ENCODE assay signal across 7 cellular contexts in the genomic region with DNA sequence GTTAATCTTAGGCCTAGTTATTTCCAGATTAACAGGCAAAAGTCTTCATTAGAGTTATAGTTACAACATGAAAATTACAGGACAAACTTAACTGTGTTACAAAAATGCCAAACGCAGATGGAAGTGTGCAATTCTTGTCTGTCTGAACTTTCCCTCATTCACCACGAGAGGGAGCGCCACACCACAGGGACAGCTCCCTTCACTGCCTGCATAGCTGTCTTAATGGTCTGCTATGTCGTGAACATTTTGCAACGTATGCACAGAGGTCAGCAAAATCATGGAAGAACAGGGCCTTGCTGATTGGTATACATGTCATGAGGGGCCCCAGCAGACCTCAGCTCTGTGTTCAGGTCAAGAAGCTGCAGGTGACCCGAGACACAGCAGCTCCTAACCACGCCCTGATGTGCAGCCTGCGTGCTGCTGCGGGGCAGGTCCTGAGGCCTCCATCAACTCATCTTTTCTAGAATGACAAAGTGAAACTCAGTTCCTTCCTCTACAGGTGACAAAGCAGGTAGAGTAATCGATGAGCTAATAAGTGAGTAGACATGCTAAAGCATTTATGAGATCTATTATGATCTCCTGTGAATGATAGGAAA.
DNase-seq lines count a peak whose midpoint lies in the region; ATAC-seq and TF ChIP-seq lines count a peak whose summit lies in the region.

No MANE protein-coding gene starts in this region.

- TF ChIP-seq CTCF in GM13977 (IDR thresholded peaks at IDR 0.05; ENCODE audit: extremely low read depth, insufficient read depth, missing control alignments) (peak; percentile 94), WTC11 (IDR thresholded peaks at IDR 0.05) (peak; percentile 89), cardiac fibroblast (IDR thresholded peaks at IDR 0.05; ENCODE audit: low read depth, low read length) (peak; percentile 91), kidney epithelial cell (IDR thresholded peaks at IDR 0.05; ENCODE audit: insufficient read depth, low read length, poor library complexity, severe bottlenecking) (peak; percentile 92)

- H3K4me1 Mint-ChIP-seq in WTC11: no peaks in the 10 kb centered on the region

- H3K9me3 Mint-ChIP-seq in WTC11: peaks cover 30% of the 10 kb centered on the region

- H3K27me3 ChIP-seq in kidney epithelial cell (ENCODE audit: control insufficient read depth, insufficient read depth, low read length): no peaks in the 10 kb centered on the region

- H3K4me3 Mint-ChIP-seq in WTC11: no peak overlapping the region

- CTCF ChIA-PET in WTC11 (lab: Charles Lee): interaction anchor here (0.5 to 1.9 kb wide), 38 partner anchors 9 to 882 kb away, joined by 3 to 17 read pairs (median 4); partner anchors contain the start of genes ATP8B1 and NEDD4L

- POLR2A ChIA-PET in WTC11 (lab: Charles Lee): no interaction called here

- peaks cover 14% of the 10 kb centered on the region; the same call in 1 of the 2 replicates for H3K36me3 Mint-ChIP-seq in WTC11

- DNase-seq in GM13977 (ENCODE audit: low spot score): peak; percentile 55
- peak; percentile 64 for DNase-seq in NCI-H2227 treated with DMSO at 0.1 percent for 48 hours (lab: John Stamatoyannopoulos, UW)
- peak; percentile 59 for DNase-seq in WTC11 (ENCODE audit: low spot score)
- peak; percentile 88 for DNase-seq in cardiac fibroblast (ENCODE audit: low read depth in 2 of 2)
- DNase-seq in kidney epithelial cell (ENCODE audit: low read depth): peak; percentile 41
- peak; percentile 22 for DNase-seq in stimulated activated CD4-positive, alpha-beta T cell treated with anti-CD3 and anti-CD28 coated beads, Interleukin-2, amount 100 ng/mL, for 4 hours (ENCODE audit: low read depth)

- no peaks in the 10 kb centered on the region for H3K36me3 ChIP-seq in kidney epithelial cell (ENCODE audit: control insufficient read depth, insufficient read depth, low read length)

- in situ Hi-C loops in GM13977 (cut with MboI; ENCODE audit: low pct_unique_long_range_greater_than_20kb, low sequenced_read_pairs, unreplicated experiment): loop anchor here (10.0 kb wide), 1 partner anchor 233 kb away; no protein-coding TSS in a partner anchor

- peak; percentile 91 for ATAC-seq in HG03066 (IDR thresholded peaks at IDR 0.05; ENCODE audit: low read depth, unreplicated experiment)
- ATAC-seq in WTC11: peak; percentile 95

- H3K27ac Mint-ChIP-seq in WTC11: no peak overlapping the region

- H3K27me3 Mint-ChIP-seq in WTC11 (ENCODE audit: low read depth): peaks cover 4% of the 10 kb centered on the region; the same call in 1 of the 2 replicates

- H3K4me3 ChIP-seq in cardiac fibroblast (replicated peaks in 1 of 2; ENCODE audit: low read depth in 2 of 2, low read length in 2 of 2): no peak overlapping the region
- no peak overlapping the region for H3K4me3 ChIP-seq in kidney epithelial cell (ENCODE audit: low read depth, low read length)

TF ChIP-seq in WTC11, 78 proteins besides CTCF, POLR2A, EP300 and RAD21:
- TF ChIP-seq GABPB1 (CRISPR knock-in tag; IDR thresholded peaks at IDR 0.05): peak; percentile 36; the same call in 1 of the 2 replicates
- no peak for TF ChIP-seq SOX15 (CRISPR knock-in tag; IDR thresholded peaks at IDR 0.05)
TF ChIP-seq in WTC11: peak in this region for 1.

Comparison
In these comparisons a context has a peak if more than half of its experiments do, and no peak if none do; other contexts are left out.
1. DNase-seq: peak in every context shown above with its lines; median percentile 88 in cardiac fibroblast; 64 in NCI-H2227 treated with DMSO at 0.1 percent for 48 hours; 59 in WTC11; 55 in GM13977; 41 in kidney epithelial cell; 22 in stimulated activated CD4-positive, alpha-beta T cell treated with anti-CD3 and anti-CD28 coated beads, Interleukin-2, amount 100 ng/mL, for 4 hours.